3 cellular contexts compared by ENCODE assay signal in the genomic region with DNA sequence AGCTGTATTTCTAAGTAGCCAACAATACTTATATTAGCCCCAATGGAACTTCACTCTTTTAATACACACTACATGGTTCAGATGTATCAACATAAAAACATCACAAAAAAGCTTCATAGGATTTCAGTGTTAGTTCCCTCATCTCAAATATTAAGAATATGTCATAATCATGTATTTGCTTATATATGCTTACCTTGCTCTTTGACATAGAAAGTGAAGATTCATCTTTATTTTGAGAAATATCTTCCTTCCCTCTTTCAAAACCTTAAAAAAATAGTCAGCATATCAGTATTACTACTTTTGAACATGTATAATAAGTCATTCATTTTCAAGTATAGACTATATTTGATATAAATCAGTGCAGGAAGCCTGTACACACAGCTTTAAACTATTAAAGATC.
A peak's percentile ranks its signal among the peaks of the same experiment; 100 is the strongest.
TF ChIP-seq lines count a peak whose summit lies in the region.

No MANE protein-coding gene starts in this region.

TF ChIP-seq in A549, 52 proteins besides CTCF, POLR2A, EP300 and RAD21:
- TF ChIP-seq MAFK (IDR thresholded peaks at IDR 0.05; ENCODE audit: partially characterized antibody) (peak; percentile 44), POLR2AphosphoS2 (conservative IDR thresholded peaks at IDR 0.05; ENCODE audit: low read length) (no peak)

TF ChIP-seq in IMR-90, 13 proteins besides CTCF, POLR2A, EP300 and RAD21:
- no peak for TF ChIP-seq FOS (IDR thresholded peaks at IDR 0.05; ENCODE audit: low read depth, low read length)
- peak; percentile 44; the same call in 1 of the 2 replicates for TF ChIP-seq MAFK (IDR thresholded peaks at IDR 0.05; ENCODE audit: low read depth, low read length)
- TF ChIP-seq NFE2L2 (IDR thresholded peaks at IDR 0.05; ENCODE audit: low read depth, low read length) = no peak

TF ChIP-seq in K562, 482 proteins besides CTCF, POLR2A, EP300 and RAD21:
- peak; percentile 71 for TF ChIP-seq ZNF316 (IDR thresholded peaks at IDR 0.05)
- no peak for TF ChIP-seq SRSF9 (IDR thresholded peaks at IDR 0.05; ENCODE audit: borderline replicate concordance, low read depth, low read length)
